Comparison of ENCODE assay signal across 15 cellular contexts in the genomic region with DNA sequence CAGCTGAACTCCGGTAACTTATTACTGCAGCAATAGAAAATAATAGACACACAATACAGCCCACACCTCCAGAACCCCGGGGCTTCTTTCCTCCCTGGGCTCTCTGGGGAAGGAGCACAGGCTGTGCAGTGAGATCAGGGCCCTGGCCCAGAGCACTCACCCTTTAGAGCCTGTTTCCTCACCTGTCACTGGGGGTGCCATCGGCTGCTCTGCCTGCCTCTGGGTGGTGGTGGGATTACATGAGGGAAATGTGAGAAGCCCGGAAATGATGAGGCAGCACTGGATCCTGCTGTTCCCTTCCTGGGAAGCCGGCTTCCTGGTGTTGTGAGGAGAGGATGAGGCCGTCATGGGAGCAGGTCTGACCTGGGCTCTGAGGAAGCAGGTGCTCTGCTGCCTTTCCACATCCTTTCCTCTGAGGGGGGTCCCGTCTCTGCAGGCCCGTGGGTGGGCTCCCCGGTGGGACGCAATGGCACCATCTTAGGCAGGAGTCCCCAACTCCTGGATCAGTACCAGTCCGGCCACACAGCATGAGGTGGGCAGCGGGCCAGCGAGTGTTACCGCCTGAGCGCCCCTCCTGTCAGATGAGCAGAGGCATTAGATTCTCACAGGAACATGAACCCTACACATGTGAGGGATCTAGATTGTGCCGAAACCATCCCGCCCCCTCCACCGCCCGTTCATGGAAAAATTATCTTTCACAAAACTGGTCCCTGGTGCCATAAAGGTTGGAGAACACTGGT.
DNase-seq lines count a peak whose midpoint lies in the region; ATAC-seq and TF ChIP-seq lines count a peak whose summit lies in the region.
"Had no signal": no experiment of that assay in that cellular context is flagged by ENCODE, and none has a peak within 500 bp of the region (broad histone marks: within the 10 kb centered on the region; RNA-seq: fewer than 3 reads in every experiment).

No MANE protein-coding gene starts in this region.

- peak overlapping the region; percentile 71 for H3K18ac ChIP-seq in neuronal stem cell (ENCODE audit: low read length)

- H3K4me1 ChIP-seq in heart left ventricle (peaks cover 0 to 58% (median 28%) of the 10 kb centered on the region in 12 donors), left ventricle myocardium inferior (peaks cover 62% of the 10 kb centered on the region), gastroesophageal sphincter (peaks cover 0 to 59% (median 24%) of the 10 kb centered on the region in 3 donors), neuronal stem cell (ENCODE audit: control insufficient read depth in 2 of 2, insufficient read depth in 1 of 2, low read depth in 1 of 2, low read length in 2 of 2) (no peaks in the 10 kb centered on the region)
- H3K4me1 ChIP-seq: A549 had no signal

- H3K4me2 ChIP-seq in neuronal stem cell (ENCODE audit: insufficient read depth, low read length, poor library complexity, severe bottlenecking) = no peak overlapping the region
- H3K4me2 ChIP-seq: A549 had no signal

- H3K9me3 Mint-ChIP-seq in activated naive CD8-positive, alpha-beta T cell treated with anti-CD3 and anti-CD28 coated beads, Interleukin-2, amount 50 U/mL, for 24 hours = no peaks in the 10 kb centered on the region

- H3K4me1 Mint-ChIP-seq in activated naive CD8-positive, alpha-beta T cell treated with anti-CD3 and anti-CD28 coated beads, Interleukin-2, amount 50 U/mL, for 24 hours = no peaks in the 10 kb centered on the region

- no peak for TF ChIP-seq EP300 in gastroesophageal sphincter (IDR thresholded peaks at IDR 0.05)

- H3K4me3 ChIP-seq in heart left ventricle (no peak overlapping the region), left ventricle myocardium inferior (no peak overlapping the region), gastroesophageal sphincter (no peak overlapping the region), neuronal stem cell (ENCODE audit: low read length in 2 of 2) (no peak overlapping the region)
- H3K4me3 ChIP-seq: A549, GM12878 had no signal

- no peaks in the 10 kb centered on the region for H3K36me3 Mint-ChIP-seq in activated naive CD8-positive, alpha-beta T cell treated with anti-CD3 and anti-CD28 coated beads, Interleukin-2, amount 50 U/mL, for 24 hours (ENCODE audit: low read depth)

- no peak overlapping the region for H2AK5ac ChIP-seq in neuronal stem cell (ENCODE audit: low read depth, low read length)

- peaks cover 0 to 8% (median 0%) of the 10 kb centered on the region in 9 donors for H3K36me3 ChIP-seq in heart left ventricle
- no peaks in the 10 kb centered on the region for H3K36me3 ChIP-seq in left ventricle myocardium inferior
- no peaks in the 10 kb centered on the region for H3K36me3 ChIP-seq in gastroesophageal sphincter
- H3K36me3 ChIP-seq in neuronal stem cell (replicated peaks in 1 of 2; ENCODE audit: control insufficient read depth in 2 of 2, insufficient read depth in 2 of 2, low read length in 2 of 2) = no peaks in the 10 kb centered on the region

- H3K4me3 Mint-ChIP-seq in activated naive CD8-positive, alpha-beta T cell treated with anti-CD3 and anti-CD28 coated beads, Interleukin-2, amount 50 U/mL, for 24 hours = no peak overlapping the region

- intact Hi-C loops in heart left ventricle (cut with DNase I) (no loop called here), left ventricle myocardium inferior (cut with micrococcal nuclease) (no loop called here)

- H3K79me1 ChIP-seq in neuronal stem cell (ENCODE audit: low read depth, low read length) = no peaks in the 10 kb centered on the region

- H3K14ac ChIP-seq in neuronal stem cell (ENCODE audit: low read length) = no peak overlapping the region

- DNase-seq in heart left ventricle (no peak), left ventricle myocardium inferior (no peak), HT1080 (ENCODE audit: low read depth) (peak; percentile 76), neuronal stem cell (ENCODE audit: low spot score) (no peak), NCI-H82 treated with DMSO at 0.1 percent for 48 hours (lab: John Stamatoyannopoulos, UW; ENCODE audit: unreplicated experiment) (no peak), SHP77 (lab: John Stamatoyannopoulos, UW) (no peak)
- DNase-seq in activated naive CD8-positive, alpha-beta T cell treated with anti-CD3 and anti-CD28 coated beads, Interleukin-2, amount 50 U/mL, for 24 hours = no peak
- DNase-seq: DMS53, NCI-H2029, NCI-H2227 treated with DMSO at 0.1 percent for 48 hours, NCI-H524 treated with DMSO at 0.1 percent for 48 hours, RPMI8226 had no signal

- peak overlapping the region; percentile 94 for H2BK120ac ChIP-seq in neuronal stem cell (ENCODE audit: low read depth, low read length)

- peak overlapping the region; percentile 40 for H2BK15ac ChIP-seq in neuronal stem cell (ENCODE audit: low read length)

- H2BK12ac ChIP-seq in neuronal stem cell (ENCODE audit: low read length) = no peak overlapping the region

- no peak overlapping the region for H2AFZ ChIP-seq in neuronal stem cell (ENCODE audit: low read length)

- no peak for TF ChIP-seq CTCF in heart left ventricle (IDR thresholded peaks at IDR 0.05)
- TF ChIP-seq CTCF in left ventricle myocardium inferior (IDR thresholded peaks at IDR 0.05; ENCODE audit: borderline replicate concordance) = no peak
- TF ChIP-seq CTCF in gastroesophageal sphincter (IDR thresholded peaks at IDR 0.05) = no peak

- peak overlapping the region in 4 of 12 donors; percentile 2 to 33 (median 18) for H3K27ac ChIP-seq in heart left ventricle
- H3K27ac ChIP-seq in left ventricle myocardium inferior (replicated peaks) = no peak overlapping the region
- H3K27ac ChIP-seq in gastroesophageal sphincter = peak overlapping the region in 2 of 4 donors; percentile 9 to 44
- no peak overlapping the region for H3K27ac ChIP-seq in neuronal stem cell (replicated peaks; ENCODE audit: low read length)
- H3K27ac ChIP-seq: A549 had no signal

- H3K23ac ChIP-seq in neuronal stem cell (ENCODE audit: low read depth, low read length, poor library complexity) = no peak overlapping the region

- no peak overlapping the region for H2BK5ac ChIP-seq in neuronal stem cell (ENCODE audit: low read length)

- 71 to 78% (median 75%) methylated on average over 17 to 19 of the region's 19 CpGs for WGBS in heart left ventricle, 4 donors
- 84 to 88% methylated on average over 1 to 6 of the region's 19 CpGs for WGBS in gastroesophageal sphincter (ENCODE audit: low coverage in 1 of 2), 2 donors
- no CpG with 5 or more reads among the region's 19 CpGs for WGBS in neuronal stem cell (ENCODE audit: extremely low coverage in 2 of 2, insufficient read length in 2 of 2, insufficient replicate concordance in 1 of 2), 2 donors

- H4K8ac ChIP-seq in neuronal stem cell (ENCODE audit: low read depth, low read length) = no peak overlapping the region

- H3K27ac Mint-ChIP-seq in activated naive CD8-positive, alpha-beta T cell treated with anti-CD3 and anti-CD28 coated beads, Interleukin-2, amount 50 U/mL, for 24 hours = no peak overlapping the region

- H3K9me3 ChIP-seq in heart left ventricle (no peaks in the 10 kb centered on the region), left ventricle myocardium inferior (replicated peaks) (no peaks in the 10 kb centered on the region), gastroesophageal sphincter (no peaks in the 10 kb centered on the region), neuronal stem cell (replicated peaks in 1 of 2; ENCODE audit: control insufficient read depth in 2 of 2, insufficient read depth in 1 of 2, low read depth in 1 of 2, low read length in 2 of 2) (no peaks in the 10 kb centered on the region)
- H3K9me3 ChIP-seq: A549 had no signal

- peak in 3 of 4 donors; percentile 48 to 81 (median 54) for ATAC-seq in heart left ventricle
- ATAC-seq in gastroesophageal sphincter = peak; percentile 57
- no peak for ATAC-seq in activated naive CD8-positive, alpha-beta T cell treated with anti-CD3 and anti-CD28 coated beads, Interleukin-2, amount 50 U/mL, for 24 hours
- ATAC-seq: A549, GM12878 had no signal

- no peak overlapping the region for H3K9ac ChIP-seq in neuronal stem cell (ENCODE audit: low read depth, low read length, poor library complexity)

- H3K27me3 Mint-ChIP-seq in activated naive CD8-positive, alpha-beta T cell treated with anti-CD3 and anti-CD28 coated beads, Interleukin-2, amount 50 U/mL, for 24 hours = peaks cover 2% of the 10 kb centered on the region

- H3K4ac ChIP-seq in neuronal stem cell (ENCODE audit: low read length) = no peak overlapping the region

- no peak overlapping the region for H4K91ac ChIP-seq in neuronal stem cell (ENCODE audit: low read depth, low read length, poor library complexity)

- TF ChIP-seq POLR2A in heart left ventricle (IDR thresholded peaks at IDR 0.05) (no peak), gastroesophageal sphincter (IDR thresholded peaks at IDR 0.05) (no peak)

- H3K27me3 ChIP-seq in heart left ventricle = no peaks in the 10 kb centered on the region
- no peaks in the 10 kb centered on the region for H3K27me3 ChIP-seq in left ventricle myocardium inferior (ENCODE audit: low read depth)
- no peaks in the 10 kb centered on the region for H3K27me3 ChIP-seq in gastroesophageal sphincter
- no peaks in the 10 kb centered on the region for H3K27me3 ChIP-seq in neuronal stem cell (ENCODE audit: control insufficient read depth in 3 of 3, insufficient read depth in 3 of 3, low read depth in 1 of 3, low read length in 3 of 3)
